Comparison of ENCODE assay signal across 21 cellular contexts in the genomic region with DNA sequence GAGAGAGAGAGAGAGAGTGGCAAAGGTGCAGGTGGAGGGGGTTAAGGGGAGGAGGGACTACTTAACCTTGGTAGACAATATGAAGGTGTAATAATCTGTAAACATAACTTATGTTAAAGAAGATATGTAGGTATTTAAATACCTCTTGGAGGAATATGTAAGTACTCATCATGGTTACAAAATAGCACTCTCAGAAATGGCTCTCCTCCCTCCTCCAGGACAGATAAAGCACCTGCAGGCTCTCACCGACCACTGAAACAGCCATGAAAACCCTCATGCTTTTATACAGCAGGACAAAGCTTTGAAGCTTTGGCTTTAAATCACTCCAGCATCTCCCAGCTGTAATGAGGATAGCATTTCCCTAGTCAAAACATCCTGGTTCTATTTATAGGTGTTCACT.
"Had no signal": no experiment of that assay in that cellular context is flagged by ENCODE, and none has a peak within 500 bp of the region (broad histone marks: within the 10 kb centered on the region; RNA-seq: fewer than 3 reads in every experiment).

No MANE protein-coding gene starts in this region.

- H3K9me3 ChIP-seq: gastrocnemius medialis, prostate gland, sigmoid colon had no signal

- H3K27ac Mint-ChIP-seq: activated CD8-positive, alpha-beta memory T cell treated with anti-CD3 and anti-CD28 coated beads, Interleukin-2, amount 10 ng/mL, durations not matched to agents 7 days and 5 days; activated naive CD8-positive, alpha-beta T cell; activated T-cell treated with anti-CD3 and anti-CD28 coated beads, Interleukin-2, amount 50 U/mL, for 24 hours; effector memory CD8-positive, alpha-beta T cell; natural killer cell treated with Interleukin-12 subunit alpha and Interleukin-12 subunit beta and Interleukin-15 and Interleukin-18, amount 100 ng/mL, for 72 hours had no signal

- DNase-seq: activated CD4-positive, alpha-beta T cell treated with anti-CD3 and anti-CD28 coated beads, Interleukin-2, amount 50 U/mL, for 48 hours; activated CD4-positive, CD25-positive, alpha-beta regulatory T cell treated with anti-CD3 and anti-CD28 coated beads, Interleukin-2, amount 50 U/mL, for 72 hours; activated CD8-positive, alpha-beta memory T cell treated with anti-CD3 and anti-CD28 coated beads, Interleukin-2, amount 10 ng/mL, durations not matched to agents 7 days and 5 days; activated effector memory CD4-positive, alpha-beta T cell treated with anti-CD3 and anti-CD28 coated beads, Interleukin-2, amount 50 U/mL, for 16 hours; activated T-cell treated with anti-CD3 and anti-CD28 coated beads, Interleukin-2, amount 50 U/mL, for 24 hours; amygdala; brain microvascular endothelial cell; effector memory CD8-positive, alpha-beta T cell; gastrocnemius medialis; kidney; left ventricle myocardium superior; mesenchymal stem cell; occipital lobe; sigmoid colon; stimulated activated CD4-positive, alpha-beta T cell treated with anti-CD3 and anti-CD28 coated beads, Interleukin-12 subunit alpha, Interleukin-12 subunit beta, amount 100 ng/mL, for 4 hours; stimulated activated naive CD4-positive, alpha-beta T cell treated with Interleukin-2 at 50 U/mL for 16 hours; trophoblast cell had no signal

- H3K27me3 ChIP-seq: brain microvascular endothelial cell, gastrocnemius medialis, sigmoid colon had no signal

- H3K4me3 ChIP-seq: gastrocnemius medialis, prostate gland, sigmoid colon had no signal

- H3K4me1 ChIP-seq: gastrocnemius medialis, prostate gland, sigmoid colon had no signal

- H3K4me3 Mint-ChIP-seq: activated CD8-positive, alpha-beta memory T cell treated with anti-CD3 and anti-CD28 coated beads, Interleukin-2, amount 10 ng/mL, durations not matched to agents 7 days and 5 days; activated naive CD8-positive, alpha-beta T cell; activated T-cell treated with anti-CD3 and anti-CD28 coated beads, Interleukin-2, amount 50 U/mL, for 24 hours; effector memory CD8-positive, alpha-beta T cell; natural killer cell treated with Interleukin-12 subunit alpha and Interleukin-12 subunit beta and Interleukin-15 and Interleukin-18, amount 100 ng/mL, for 72 hours had no signal

- H3K36me3 Mint-ChIP-seq: activated CD8-positive, alpha-beta memory T cell treated with anti-CD3 and anti-CD28 coated beads, Interleukin-2, amount 10 ng/mL, durations not matched to agents 7 days and 5 days; natural killer cell treated with Interleukin-12 subunit alpha and Interleukin-12 subunit beta and Interleukin-15 and Interleukin-18, amount 100 ng/mL, for 72 hours had no signal

- H3K36me3 ChIP-seq: brain microvascular endothelial cell, gastrocnemius medialis, prostate gland, sigmoid colon had no signal

- H3K27ac ChIP-seq: brain microvascular endothelial cell, epithelial cell of prostate, gastrocnemius medialis, prostate gland, sigmoid colon had no signal

- H3K27me3 Mint-ChIP-seq: activated naive CD8-positive, alpha-beta T cell; activated T-cell treated with anti-CD3 and anti-CD28 coated beads, Interleukin-2, amount 50 U/mL, for 24 hours; effector memory CD8-positive, alpha-beta T cell had no signal

- H3K9me3 Mint-ChIP-seq: activated T-cell treated with anti-CD3 and anti-CD28 coated beads, Interleukin-2, amount 50 U/mL, for 24 hours; effector memory CD8-positive, alpha-beta T cell; natural killer cell treated with Interleukin-12 subunit alpha and Interleukin-12 subunit beta and Interleukin-15 and Interleukin-18, amount 100 ng/mL, for 72 hours had no signal
